In the genomic region with DNA sequence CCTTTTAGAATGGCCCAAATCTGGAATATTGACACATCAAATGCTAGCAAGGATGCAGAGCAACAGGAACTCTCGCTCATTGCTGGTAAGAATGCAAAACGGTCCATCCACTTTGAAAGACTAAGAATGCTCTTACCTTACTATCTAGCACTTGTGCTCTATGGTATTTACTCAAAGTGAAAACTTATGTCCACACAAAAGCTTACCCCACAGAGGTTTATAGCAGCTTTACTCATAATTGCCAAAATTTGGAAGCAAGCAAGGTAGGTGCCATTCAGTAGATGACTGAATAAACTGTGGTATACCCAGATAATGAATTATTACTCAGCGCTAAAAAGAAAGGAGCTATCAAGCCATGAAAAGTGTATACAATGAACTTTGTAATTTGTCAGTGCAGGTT, we compare ENCODE assay signal across 28 cellular contexts.
"Had no signal": no experiment of that assay in that cellular context is flagged by ENCODE, and none has a peak within 500 bp of the region (broad histone marks: within the 10 kb centered on the region; RNA-seq: fewer than 3 reads in every experiment).

No MANE protein-coding gene starts in this region.

- H3K27ac ChIP-seq: colonic mucosa, coronary artery, dorsolateral prefrontal cortex, epithelial cell of prostate, esophagus muscularis mucosa, esophagus squamous epithelium, foreskin keratinocyte, gastrocnemius medialis, gastroesophageal sphincter, heart left ventricle, heart right ventricle had no signal

- H3K27me3 Mint-ChIP-seq: dendritic cell treated with granulocyte-macrophage colony-stimulating factor and Interleukin-4, amounts not matched to agents 40 ng/mL and 50 ng/mL, for 4 days; effector memory CD8-positive, alpha-beta T cell had no signal

- ATAC-seq: effector memory CD8-positive, alpha-beta T cell; esophagus mucosa; foreskin keratinocyte; gastrocnemius medialis; gastroesophageal sphincter; heart left ventricle; heart right ventricle had no signal

- H3K9me3 Mint-ChIP-seq: dendritic cell treated with granulocyte-macrophage colony-stimulating factor and Interleukin-4, amounts not matched to agents 40 ng/mL and 50 ng/mL, for 4 days; effector memory CD8-positive, alpha-beta T cell; endodermal cell had no signal

- DNase-seq: colonic mucosa; cortex of kidney; dermis blood vessel endothelial cell; dorsolateral prefrontal cortex; effector CD4-positive, alpha-beta T cell; effector CD8-positive, alpha-beta T cell; effector memory CD4-positive, alpha-beta T cell; effector memory CD8-positive, alpha-beta T cell; endodermal cell; erythroblast; esophagus squamous epithelium; foreskin fibroblast; foreskin keratinocyte; foreskin melanocyte; gastrocnemius medialis; head of caudate nucleus; heart left ventricle; heart right ventricle had no signal

- H3K4me3 Mint-ChIP-seq: dendritic cell treated with granulocyte-macrophage colony-stimulating factor and Interleukin-4, amounts not matched to agents 40 ng/mL and 50 ng/mL, for 4 days; effector memory CD8-positive, alpha-beta T cell; endodermal cell had no signal

- H3K27ac Mint-ChIP-seq: dendritic cell treated with granulocyte-macrophage colony-stimulating factor and Interleukin-4, amounts not matched to agents 40 ng/mL and 50 ng/mL, for 4 days; effector memory CD8-positive, alpha-beta T cell; endodermal cell had no signal

- FAIRE-seq: colon, endometrium, endothelial cell of umbilical vein, frontal cortex had no signal
